ENCODE assay signal across 8 cellular contexts in the genomic region with DNA sequence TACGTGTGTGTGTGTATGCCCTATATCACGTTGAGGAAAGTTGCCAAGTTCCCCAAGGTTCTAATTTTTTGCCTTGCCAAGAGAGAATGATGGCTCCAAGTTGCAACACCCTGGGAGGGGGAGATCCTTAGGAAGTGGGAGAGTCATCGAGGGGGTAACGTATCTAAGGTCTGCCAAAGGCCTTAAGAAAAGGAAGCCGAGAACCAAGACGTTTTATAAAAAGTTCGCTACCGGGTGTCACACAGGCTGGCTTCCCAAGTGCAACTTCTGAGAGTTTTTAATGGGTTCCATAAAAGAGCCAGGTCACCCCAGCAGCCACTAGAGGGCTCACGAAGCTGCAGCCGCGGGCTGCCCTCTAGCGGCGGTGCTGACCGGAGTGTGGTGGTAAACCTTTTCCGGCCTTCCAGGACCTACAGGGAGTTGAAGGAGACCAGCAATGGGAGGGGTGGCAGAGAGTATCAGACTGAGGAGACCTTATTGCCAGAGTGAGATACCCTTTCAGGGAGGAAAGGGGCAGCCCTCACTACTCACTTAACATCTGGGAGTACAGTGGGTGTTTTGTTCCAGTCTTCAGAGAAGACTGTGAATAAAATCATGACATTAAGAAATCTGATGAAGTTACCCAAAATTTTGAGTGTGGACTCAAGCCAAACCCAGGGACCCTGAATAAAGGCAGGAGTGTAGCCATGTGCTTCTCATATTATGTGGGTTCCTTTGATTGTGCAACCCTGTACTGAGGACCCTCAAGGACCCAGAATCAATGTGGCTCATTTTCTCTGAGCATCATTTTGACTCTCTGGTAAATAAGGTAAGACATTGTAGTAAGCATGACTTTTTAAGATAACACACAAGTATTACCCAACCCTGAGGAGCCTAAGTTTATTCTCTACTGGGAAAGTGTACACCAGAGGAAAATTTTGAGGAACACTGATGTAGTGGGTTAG. TPM values are rescaled to one million over a fixed set of nuclear protein-coding genes. Genes with fewer than 3 reads are reported as not detected.
DNase-seq lines count a peak whose midpoint lies in the region; ATAC-seq and TF ChIP-seq lines count a peak whose summit lies in the region.

No MANE protein-coding gene starts in this region.

- H3K4me3 Mint-ChIP-seq in activated naive CD8-positive, alpha-beta T cell: peak overlapping the region; percentile 90
- H3K4me3 Mint-ChIP-seq in progenitor cell of endocrine pancreas (ENCODE audit: low read depth): peak overlapping the region; percentile 58

- peak overlapping the region in 11 of 12 donors; percentile 1 to 94 (median 48) for H3K27ac ChIP-seq in heart left ventricle

- peak overlapping the region in 10 of 12 donors; percentile 7 to 79 (median 45) for H3K4me3 ChIP-seq in heart left ventricle

- H3K9me3 ChIP-seq in heart left ventricle: no peaks in the 10 kb centered on the region

- peak; percentile 70 for ATAC-seq in HG02678 (IDR thresholded peaks at IDR 0.05; ENCODE audit: unreplicated experiment)
- peak; percentile 72 to 86 (median 83) for ATAC-seq in heart left ventricle

- H3K27ac Mint-ChIP-seq in activated naive CD8-positive, alpha-beta T cell: peak overlapping the region; percentile 95
- H3K27ac Mint-ChIP-seq in progenitor cell of endocrine pancreas: peak overlapping the region; percentile 80

- H3K4me1 Mint-ChIP-seq in activated naive CD8-positive, alpha-beta T cell (ENCODE audit: low read depth): peaks cover 36% of the 10 kb centered on the region
- H3K4me1 Mint-ChIP-seq in progenitor cell of endocrine pancreas (ENCODE audit: low read depth): peaks cover 38% of the 10 kb centered on the region

- DNase-seq in NCI-H1105 (lab: John Stamatoyannopoulos, UW): peak; percentile 71
- peak; percentile 87 for DNase-seq in SKM-1 (lab: John Stamatoyannopoulos, UW; ENCODE audit: unreplicated experiment)
- DNase-seq in heart left ventricle: peak; percentile 87 to 94 (median 90)
- peak; percentile 71 for DNase-seq in progenitor cell of endocrine pancreas (ENCODE audit: low spot score, unreplicated experiment)
- DNase-seq in ureter (ENCODE audit: low spot score): peak; percentile 90

- no peaks in the 10 kb centered on the region for H3K9me3 Mint-ChIP-seq in activated naive CD8-positive, alpha-beta T cell (ENCODE audit: low read depth)
- H3K9me3 Mint-ChIP-seq in progenitor cell of endocrine pancreas (ENCODE audit: low read depth): no peaks in the 10 kb centered on the region

- no peaks in the 10 kb centered on the region for H3K27me3 ChIP-seq in heart left ventricle

- intact Hi-C loops in heart left ventricle (cut with DNase I): loop anchor here in 9 of 10 donors (2.0 to 10.0 kb wide), 8 partner anchors 141 to 253 kb away; a partner anchor contains a TSS

- TF ChIP-seq CTCF in GM12874 (IDR thresholded peaks at IDR 0.05; ENCODE audit: insufficient read depth, low read depth, low read length) (peak; percentile 100), heart left ventricle (IDR thresholded peaks at IDR 0.05) (peak; percentile 98 to 100 (median 100)), progenitor cell of endocrine pancreas (IDR thresholded peaks at IDR 0.05; ENCODE audit: unreplicated experiment) (peak; percentile 100)

- no peak for TF ChIP-seq POLR2A in heart left ventricle (IDR thresholded peaks at IDR 0.05)

- peaks cover 0 to 34% (median 23%) of the 10 kb centered on the region in 12 donors for H3K4me1 ChIP-seq in heart left ventricle

- H3K36me3 ChIP-seq in heart left ventricle: no peaks in the 10 kb centered on the region

- WGBS in heart left ventricle, 4 donors: 1 to 3% (median 2%) methylated on average over 15 of the region's 15 CpGs

- H3K36me3 Mint-ChIP-seq in activated naive CD8-positive, alpha-beta T cell: no peaks in the 10 kb centered on the region
- H3K36me3 Mint-ChIP-seq in progenitor cell of endocrine pancreas (ENCODE audit: insufficient read depth): no peaks in the 10 kb centered on the region

- no peaks in the 10 kb centered on the region for H3K27me3 Mint-ChIP-seq in activated naive CD8-positive, alpha-beta T cell
- peaks cover 20% of the 10 kb centered on the region for H3K27me3 Mint-ChIP-seq in progenitor cell of endocrine pancreas

RNA-seq across cellular contexts. Expression of a gene that starts 2.5 kb away (rescaled TPM):
- 10 to 100 TPM in 4 of 9 donors, 1 to 10 TPM in 5; 6.0 to 15.2 (median 8.2) TPM for total RNA-seq in heart left ventricle
- 1 to 10 TPM in 1 of 2 donors, under 1 TPM in 1; 0.91 to 2.1 TPM for polyA plus RNA-seq in heart left ventricle
- 33.6 and 36.5 TPM in 2 replicates for total RNA-seq in progenitor cell of endocrine pancreas
- 36.0 TPM for total RNA-seq in ureter

Comparison
In these comparisons a context has a peak if more than half of its experiments do, and no peak if none do; other contexts are left out.
1. Peak in every context shown above with its lines: DNase-seq, ATAC-seq, H3K4me3 ChIP-seq and H3K27ac ChIP-seq.